11 cellular contexts compared by ENCODE assay signal in the genomic region with DNA sequence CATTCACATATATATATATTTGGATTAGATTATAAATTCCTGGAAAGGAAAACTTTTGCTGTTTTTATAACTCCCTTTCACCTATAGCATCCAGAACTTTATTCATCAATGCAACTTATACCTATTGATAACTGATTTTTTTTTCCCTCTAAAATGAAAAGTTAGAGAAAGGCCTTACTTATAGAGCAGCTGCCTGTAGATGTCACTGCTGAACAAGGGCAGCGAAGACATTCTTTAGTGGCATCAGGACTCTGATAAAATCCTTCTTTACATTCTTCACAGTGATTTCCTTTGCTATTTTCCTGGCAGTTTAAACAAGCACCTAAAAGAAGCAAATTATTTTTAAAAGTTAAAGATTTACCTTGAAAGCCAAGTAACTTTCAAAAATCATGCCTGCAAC. TPM values are rescaled to one million over a fixed set of nuclear protein-coding genes. Genes with fewer than 3 reads are reported as not detected.
A peak's percentile ranks its signal among the peaks of the same experiment; 100 is the strongest.
DNase-seq lines count a peak whose midpoint lies in the region; ATAC-seq and TF ChIP-seq lines count a peak whose summit lies in the region.
"Had no signal": no experiment of that assay in that cellular context is flagged by ENCODE, and none has a peak within 500 bp of the region (broad histone marks: within the 10 kb centered on the region; RNA-seq: fewer than 3 reads in every experiment).

No MANE protein-coding gene starts in this region.

- in situ Hi-C loops in astrocyte of the cerebellum (cut with HindIII; ENCODE audit: low sequenced_read_pairs): no loop called here

- TF ChIP-seq CTCF in DOHH2 (IDR thresholded peaks at IDR 0.05; ENCODE audit: low read depth, low read length, poor library complexity, severe bottlenecking): peak; percentile 36
- TF ChIP-seq CTCF in astrocyte of the cerebellum (IDR thresholded peaks at IDR 0.05; ENCODE audit: low read depth, low read length, missing control alignments): peak; percentile 37
- no peak for TF ChIP-seq CTCF in mesothelial cell of epicardium (IDR thresholded peaks at IDR 0.05; ENCODE audit: unreplicated experiment)
- TF ChIP-seq CTCF in tibial artery (IDR thresholded peaks at IDR 0.05): no peak

- DNase-seq in Kasumi-1 (lab: John Stamatoyannopoulos, UW) (peak; percentile 36 to 38), astrocyte of the cerebellum (ENCODE audit: low read depth) (no peak), mesothelial cell of epicardium (ENCODE audit: low spot score in 2 of 2, unreplicated experiment in 2 of 2) (no peak), NCI-H748 treated with DMSO at 0.1 percent for 48 hours (lab: John Stamatoyannopoulos, UW) (no peak), tibial artery (no peak)
- DNase-seq: activated naive CD4-positive, alpha-beta T cell treated with anti-CD3 and anti-CD28 coated beads, Interleukin-2, amount 50 U/mL, for 16 hours; NK-92 treated with Interleukin-12 subunit alpha and Interleukin-12 subunit beta, amount 100 ng/mL, for 24 hours had no signal

- ATAC-seq in HG03354 (IDR thresholded peaks at IDR 0.05; ENCODE audit: poor library complexity, severe bottlenecking, unreplicated experiment) (no peak), esophagus mucosa (no peak)

- no peaks in the 10 kb centered on the region for H3F3A ChIP-seq in DOHH2 (ENCODE audit: control insufficient read depth, insufficient read depth)

- H3K4me1 Mint-ChIP-seq in mesothelial cell of epicardium: peaks cover 4% of the 10 kb centered on the region

- intact Hi-C loops in tibial artery (cut with DNase I; ENCODE audit: low total_unique reads): no loop called here

- peak overlapping the region; percentile 26 for H3K27ac Mint-ChIP-seq in mesothelial cell of epicardium

- H3K4me2 ChIP-seq in DOHH2 (ENCODE audit: low read length): no peak overlapping the region

- no peaks in the 10 kb centered on the region for H3K36me3 ChIP-seq in DOHH2 (ENCODE audit: control insufficient read depth, low read length)
- H3K36me3 ChIP-seq in tibial artery: peaks cover 9 to 16% (median 11%) of the 10 kb centered on the region in 3 donors

- H3K36me3 Mint-ChIP-seq in mesothelial cell of epicardium: peaks cover 13% of the 10 kb centered on the region

- H3K27me3 ChIP-seq in DOHH2 (ENCODE audit: control insufficient read depth, low read length) (no peaks in the 10 kb centered on the region), tibial artery (no peaks in the 10 kb centered on the region)

- no peaks in the 10 kb centered on the region for H3K27me3 Mint-ChIP-seq in mesothelial cell of epicardium (ENCODE audit: low read depth)

- no peaks in the 10 kb centered on the region for H3K9me2 ChIP-seq in DOHH2 (replicated peaks; ENCODE audit: control insufficient read depth, low read length)

- H3K4me1 ChIP-seq in DOHH2 (ENCODE audit: control insufficient read depth, low read length) (no peaks in the 10 kb centered on the region), tibial artery (no peaks in the 10 kb centered on the region)

- H3K4me3 Mint-ChIP-seq in mesothelial cell of epicardium: no peak overlapping the region

- peaks cover 5% of the 10 kb centered on the region for H3K9me3 Mint-ChIP-seq in mesothelial cell of epicardium

- H3K27ac ChIP-seq in DOHH2 (ENCODE audit: low read depth, low read length) (no peak overlapping the region), tibial artery (no peak overlapping the region)
- H3K27ac ChIP-seq: thoracic aorta had no signal

- no peak overlapping the region for H3K4me3 ChIP-seq in DOHH2 (ENCODE audit: low read length)
- H3K4me3 ChIP-seq in astrocyte of the cerebellum (ENCODE audit: low read depth, low read length): no peak overlapping the region
- H3K4me3 ChIP-seq in tibial artery: no peak overlapping the region
- H3K4me3 ChIP-seq: thoracic aorta had no signal

- H4K20me1 ChIP-seq in DOHH2 (ENCODE audit: control insufficient read depth, insufficient read depth, low read depth, low read length): no peaks in the 10 kb centered on the region

- no peaks in the 10 kb centered on the region for H3K9me3 ChIP-seq in DOHH2 (ENCODE audit: control insufficient read depth, insufficient read depth, low read length)
- no peaks in the 10 kb centered on the region for H3K9me3 ChIP-seq in tibial artery
- H3K9me3 ChIP-seq: thoracic aorta had no signal

- no peaks in the 10 kb centered on the region for H3K79me2 ChIP-seq in DOHH2 (ENCODE audit: control insufficient read depth, low read length)

RNA-seq across cellular contexts. Expression of a gene that starts 32.3 kb away (rescaled TPM):
- total RNA-seq in mesothelial cell of epicardium (66.0 to 75.5 TPM (median 71.0 TPM) in 3 replicates), esophagus mucosa (31.6 TPM)

Comparison
In these comparisons a context has a peak if more than half of its experiments do, and no peak if none do; other contexts are left out.
1. CTCF ChIP-seq: peak in DOHH2 (single experiment) and astrocyte of the cerebellum (single experiment); none in mesothelial cell of epicardium (single experiment) and tibial artery (0 of 2).
2. DNase-seq: peak in Kasumi-1 (2 of 2); none in astrocyte of the cerebellum (single experiment), mesothelial cell of epicardium (0 of 2), NCI-H748 treated with DMSO at 0.1 percent for 48 hours (single experiment) and tibial artery (0 of 2).